Comparison of ENCODE assay signal across 16 cellular contexts in genomic region chr20:25499855-25500434, GRCh38.
"Had no signal": no experiment of that assay in that cellular context is flagged by ENCODE, and none has a peak within 500 bp of the region (broad histone marks: within the 10 kb centered on the region; RNA-seq: fewer than 3 reads in every experiment).

No MANE protein-coding gene starts in this region.

- H3K9ac ChIP-seq: neural progenitor cell had no signal

- H3K36me3 ChIP-seq: neural progenitor cell had no signal

- FAIRE-seq: astrocyte, frontal cortex had no signal

- H3K4me1 ChIP-seq: neural progenitor cell had no signal

- H3K4me2 ChIP-seq: neural progenitor cell had no signal

- H3K27ac ChIP-seq: cardiac muscle cell, dorsolateral prefrontal cortex, neural progenitor cell had no signal

- DNase-seq: activated CD4-positive, alpha-beta T cell treated with anti-CD3 and anti-CD28 coated beads for 1 hour; activated CD4-positive, alpha-beta T cell treated with anti-CD3 and anti-CD28 coated beads, Interleukin-2, amount 50 U/mL, for 4 hours; activated naive CD4-positive, alpha-beta T cell treated with anti-CD3 and anti-CD28 coated beads, Interleukin-2, amount 10 ng/mL, durations not matched to agents 7 days and 5 days; activated T-cell treated with anti-CD3 and anti-CD28 coated beads for 4 hours; endodermal cell; left colon; midbrain; stimulated activated CD4-positive, alpha-beta T cell treated with anti-CD3 and anti-CD28 coated beads, Interleukin-12 subunit alpha, Interleukin-12 subunit beta, amount 100 ng/mL, for 4 hours; stimulated activated CD4-positive, alpha-beta T cell treated with anti-CD3 and anti-CD28 coated beads, Interleukin-2, amount 100 ng/mL, for 24 hours had no signal

- H2AFZ ChIP-seq: neural progenitor cell had no signal

- ATAC-seq: activated T-helper 17 cell treated with anti-CD3 and anti-CD28 coated beads, Interleukin-2, amount 50 U/mL, for 72 hours; left colon had no signal

- H3K4me3 ChIP-seq: cardiac muscle cell, dorsolateral prefrontal cortex, lung, neural progenitor cell had no signal

- H3K27me3 ChIP-seq: cardiac muscle cell, dorsolateral prefrontal cortex, neural progenitor cell had no signal
